10 cellular contexts compared by ENCODE assay signal in the genomic region with DNA sequence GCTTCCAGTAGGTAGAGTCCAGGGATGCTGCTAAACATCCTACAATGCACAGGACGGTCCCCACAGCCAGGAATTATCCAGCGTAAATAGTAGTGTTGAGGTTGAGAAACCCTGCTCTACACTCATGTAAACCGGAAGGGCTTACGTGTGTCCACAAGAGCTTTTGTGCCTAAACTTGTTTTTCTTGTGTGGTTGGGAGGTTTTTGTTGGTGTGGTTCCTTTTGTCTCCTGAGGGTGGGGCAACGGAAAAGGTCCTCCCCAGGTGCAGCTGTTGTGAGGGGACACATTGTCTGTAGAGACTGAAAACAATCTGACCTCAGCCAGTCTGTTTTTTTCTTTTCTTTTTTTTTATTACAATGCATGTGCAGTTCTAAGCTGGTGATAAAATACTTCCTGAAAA.
DNase-seq lines count a peak whose midpoint lies in the region; ATAC-seq, FAIRE-seq and TF ChIP-seq lines count a peak whose summit lies in the region.
"Had no signal": no experiment of that assay in that cellular context is flagged by ENCODE, and none has a peak within 500 bp of the region (broad histone marks: within the 10 kb centered on the region; RNA-seq: fewer than 3 reads in every experiment).

No MANE protein-coding gene starts in this region.

- H3K79me2 ChIP-seq in OCI-LY7 (ENCODE audit: insufficient read depth, low read depth, low read length), result peaks cover 10% of the 10 kb centered on the region; the same call in 1 of the 2 replicates

- H3K27ac ChIP-seq in OCI-LY7 (ENCODE audit: low read depth, low read length, poor library complexity, severe bottlenecking) (no peak overlapping the region), esophagus (ENCODE audit: low read depth in 2 of 2, low read length in 1 of 2) (peak overlapping the region; percentile 38 to 68), pancreas (no peak overlapping the region)

- no peaks in the 10 kb centered on the region for H3K9me3 Mint-ChIP-seq in mesothelial cell of epicardium

- no peaks in the 10 kb centered on the region for H3K27me3 Mint-ChIP-seq in mesothelial cell of epicardium (ENCODE audit: low read depth)

- H3K9me3 ChIP-seq in OCI-LY7 (ENCODE audit: low read length), result no peaks in the 10 kb centered on the region
- no peaks in the 10 kb centered on the region for H3K9me3 ChIP-seq in esophagus (ENCODE audit: control insufficient read depth in 2 of 2, insufficient read depth in 1 of 2, low read depth in 1 of 2, low read length in 1 of 2)
- no peaks in the 10 kb centered on the region for H3K9me3 ChIP-seq in pancreas

- no peak for FAIRE-seq in pancreas (lab: Jason Lieb, UNC)
- FAIRE-seq: H1 had no signal

- H3K36me3 ChIP-seq in OCI-LY7 (ENCODE audit: insufficient read depth, low read length) (0 out of 2 replicates have a peak, but pooled peaks cover under 1% of the 10 kb centered on the region), esophagus (ENCODE audit: control insufficient read depth in 2 of 2, insufficient read depth in 2 of 2, low read length in 1 of 2) (peaks cover 0 to 4% of the 10 kb centered on the region in 2 donors), pancreas (no peaks in the 10 kb centered on the region)

- no TSS peak for BruUV-seq in OCI-LY7 (replicated peaks; lab: Mats Ljungman, UMichigan)

- peak overlapping the region; percentile 10; the same call in 1 of the 2 replicates for H3K4me2 ChIP-seq in OCI-LY7 (ENCODE audit: low read length)

- H3K4me3 Mint-ChIP-seq in mesothelial cell of epicardium, result no peak overlapping the region

- peak; percentile 18; the same call in 1 of the 2 replicates for TF ChIP-seq CTCF in GM12875 (IDR thresholded peaks at IDR 0.05; ENCODE audit: borderline replicate concordance, insufficient read depth, low read depth, low read length)
- 0 out of 2 replicates have a peak, but pooled peaks have one; percentile 9 for TF ChIP-seq CTCF in OCI-LY7 (conservative IDR thresholded peaks at IDR 0.05; ENCODE audit: low read length)
- TF ChIP-seq CTCF in mesothelial cell of epicardium (IDR thresholded peaks at IDR 0.05; ENCODE audit: unreplicated experiment), result no peak
- TF ChIP-seq CTCF in pancreas (IDR thresholded peaks at IDR 0.05), result no peak

- H4K20me1 ChIP-seq in OCI-LY7 (ENCODE audit: insufficient read depth, low read length), result peaks cover 6% of the 10 kb centered on the region; the same call in 1 of the 2 replicates

- H3K9me2 ChIP-seq in OCI-LY7 (ENCODE audit: insufficient read depth, low read length), result no peaks in the 10 kb centered on the region

- WGBS in esophagus, 2 donors, result 37 to 51% methylated on average over 5 of the region's 5 CpGs
- WGBS in pancreas, 2 donors, result 91 to 92% methylated on average over 5 of the region's 5 CpGs

- H3K4me3 ChIP-seq in GM12875 (ENCODE audit: low read depth, low read length), result no peak overlapping the region
- H3K4me3 ChIP-seq in OCI-LY7 (ENCODE audit: low read depth, low read length, poor library complexity, severe bottlenecking), result no peak overlapping the region
- peak overlapping the region in 1 of 2 donors; percentile 25 for H3K4me3 ChIP-seq in esophagus (ENCODE audit: low read depth in 1 of 2, low read length in 2 of 2)
- no peak overlapping the region for H3K4me3 ChIP-seq in pancreas

- no peaks in the 10 kb centered on the region for H3K27me3 ChIP-seq in esophagus (ENCODE audit: control insufficient read depth in 1 of 2, insufficient read depth in 2 of 2, low read length in 2 of 2)
- H3K27me3 ChIP-seq in pancreas, result no peaks in the 10 kb centered on the region

- H3K36me3 Mint-ChIP-seq in mesothelial cell of epicardium, result no peaks in the 10 kb centered on the region

- H3K4me1 Mint-ChIP-seq in mesothelial cell of epicardium, result peaks cover 20% of the 10 kb centered on the region

- DNase-seq in OCI-LY7 (ENCODE audit: low spot score) (peak; percentile 42), mesothelial cell of epicardium (ENCODE audit: low spot score in 2 of 2, unreplicated experiment in 2 of 2) (no peak), GM03348 (ENCODE audit: low spot score) (no peak), NCI-H187 (lab: John Stamatoyannopoulos, UW) (no peak), pancreas (no peak)
- DNase-seq: left cardiac atrium had no signal

- POLR2A ChIA-PET in OCI-LY7 (lab: Charles Lee), result interaction anchor here (0.6 to 1.5 kb wide), 4 partner anchors 15 to 316 kb away, joined by 3 to 7 read pairs (median 4); no protein-coding TSS in a partner anchor

- H2AFZ ChIP-seq in OCI-LY7 (ENCODE audit: low read length), result no peak overlapping the region

- H3K4me1 ChIP-seq in OCI-LY7 (ENCODE audit: insufficient read depth, low read length, poor library complexity, severe bottlenecking), result peaks cover 22% of the 10 kb centered on the region
- H3K4me1 ChIP-seq in esophagus (ENCODE audit: control insufficient read depth in 2 of 2, insufficient read depth in 2 of 2, low read length in 1 of 2), result peaks cover 0 to 2% of the 10 kb centered on the region in 2 donors
- peaks cover 5 to 24% (median 8%) of the 10 kb centered on the region in 3 donors for H3K4me1 ChIP-seq in pancreas

- peak; percentile 61 for ATAC-seq in GM21717 (IDR thresholded peaks at IDR 0.05; ENCODE audit: unreplicated experiment)
- no peak for ATAC-seq in pancreas

- CTCF ChIA-PET in OCI-LY7 (lab: Charles Lee; ENCODE audit: unreplicated experiment), result no interaction called here

- H3K27ac Mint-ChIP-seq in mesothelial cell of epicardium, result no peak overlapping the region

- intact Hi-C loops in OCI-LY7 (cut with micrococcal nuclease; ENCODE audit: unreplicated experiment) (no loop called here), pancreas (cut with DNase I) (no loop called here)

Comparison
In these comparisons a context has a peak if more than half of its experiments do, and no peak if none do; other contexts are left out.
1. CTCF ChIP-seq: peak in GM12875 (single experiment) and OCI-LY7 (single experiment); none in mesothelial cell of epicardium (single experiment) and pancreas (0 of 4).
2. H3K27ac ChIP-seq: peak in esophagus (2 of 2); none in OCI-LY7 (single experiment) and pancreas (0 of 4).